In genomic region chr16:84048306-84048705, GRCh38 we compare ENCODE assay signal across 1 cellular context.
TF ChIP-seq lines count a peak whose summit lies in the region.

No MANE protein-coding gene starts in this region.

TF ChIP-seq in GM23338, 12 proteins besides CTCF, POLR2A, EP300 and RAD21 (continued from another document):
- TF ChIP-seq REST (IDR thresholded peaks at IDR 0.05; ENCODE audit: unreplicated experiment) (no peak), STAT1 (IDR thresholded peaks at IDR 0.05; ENCODE audit: unreplicated experiment) (no peak), ETS1 (IDR thresholded peaks at IDR 0.05) (no peak), JUNB (IDR thresholded peaks at IDR 0.05; ENCODE audit: unreplicated experiment) (no peak), ZNF114 (CRISPR knock-in tag; IDR thresholded peaks at IDR 0.05) (no peak), POLR2AphosphoS5 (IDR thresholded peaks at IDR 0.05; ENCODE audit: low read depth) (no peak), ZNF331 (CRISPR knock-in tag; IDR thresholded peaks at IDR 0.05; ENCODE audit: low read depth) (no peak), CREB1 (CRISPR knock-in tag; IDR thresholded peaks at IDR 0.05; ENCODE audit: low read depth) (no peak), EZH2 (IDR thresholded peaks at IDR 0.05; ENCODE audit: low read depth, unreplicated experiment) (no peak)
